8 cellular contexts compared by ENCODE assay signal in the genomic region with DNA sequence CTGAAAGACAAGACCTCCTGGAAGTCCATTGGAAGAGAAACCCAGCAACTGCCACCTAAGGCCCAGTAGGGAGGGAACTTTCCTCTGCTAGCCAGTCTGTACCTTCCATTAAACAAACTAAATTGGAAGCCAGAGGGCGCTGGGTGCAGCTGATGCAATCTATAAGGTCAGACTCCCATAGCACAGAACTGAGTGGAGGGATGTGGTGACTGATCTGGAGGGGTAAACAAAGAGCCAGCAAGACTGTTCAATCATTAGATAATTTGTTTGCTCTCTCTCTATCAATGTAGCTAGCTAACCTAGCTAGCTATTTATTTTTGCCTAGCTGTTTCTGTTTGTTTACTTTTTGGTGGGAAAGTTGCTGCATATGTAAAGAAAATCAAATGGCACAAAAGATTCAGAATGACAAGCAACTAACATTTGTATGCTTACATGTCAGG.
A peak's percentile ranks its signal among the peaks of the same experiment; 100 is the strongest.
DNase-seq lines count a peak whose midpoint lies in the region; ATAC-seq, FAIRE-seq and TF ChIP-seq lines count a peak whose summit lies in the region.

No MANE protein-coding gene starts in this region.

- 0% methylated on average over 1 of the region's 1 CpG for WGBS in K562 (ENCODE audit: insufficient coverage, low coverage, missing lambda C conversion rate)
- WGBS in liver: 8% methylated on average over 1 of the region's 1 CpG
- WGBS in sigmoid colon, 2 donors: 8 to 18% methylated on average over 1 of the region's 1 CpG

- H3K4me1 ChIP-seq in K562 (replicated peaks in 1 of 2; ENCODE audit: control insufficient read depth in 2 of 2, insufficient read depth in 2 of 2, low read length in 2 of 2) (peaks cover 0 to 3% of the 10 kb centered on the region in 2 experiments; a peak in 1 of 5 replicates), liver (ENCODE audit: control insufficient read depth in 4 of 4, insufficient read depth in 4 of 4, low read length in 3 of 4) (peaks cover 0 to 21% (median 17%) of the 10 kb centered on the region in 4 donors), sigmoid colon (peaks cover 0 to 5% (median 0%) of the 10 kb centered on the region in 4 donors)

- FAIRE-seq in K562 (lab: Jason Lieb, UNC): peak; percentile 85

- TF ChIP-seq CTCF in K562 (IDR thresholded peaks at IDR 0.05 in 2 of 3, conservative IDR thresholded peaks at IDR 0.05 in 1 of 3; ENCODE audit: insufficient read depth in 2 of 3, low read depth in 1 of 3, low read length in 3 of 3): peak; percentile 63 to 74 (median 70)
- TF ChIP-seq CTCF in liver (IDR thresholded peaks at IDR 0.05; ENCODE audit: low read depth, low read length, missing input control): peak; percentile 42
- no peak for TF ChIP-seq CTCF in sigmoid colon (IDR thresholded peaks at IDR 0.05)

- ATAC-seq in Right ventricle myocardium superior (ENCODE audit: poor library complexity) (peak; percentile 46), HG03439 (IDR thresholded peaks at IDR 0.05; ENCODE audit: unreplicated experiment) (peak; percentile 53), K562 (peak; percentile 100), HG03175 (IDR thresholded peaks at IDR 0.05; ENCODE audit: unreplicated experiment) (no peak)

- peak; percentile 46 to 68 for TF ChIP-seq RAD21 in K562 (CRISPR knock-in tag; conservative IDR thresholded peaks at IDR 0.05 in 1 of 2, IDR thresholded peaks at IDR 0.05 in 1 of 2)
- TF ChIP-seq RAD21 in liver (IDR thresholded peaks at IDR 0.05): peak; percentile 70 to 75

- H3K36me3 ChIP-seq in K562 (ENCODE audit: control insufficient read depth, insufficient read depth, low read length): no peaks in the 10 kb centered on the region
- no peaks in the 10 kb centered on the region for H3K36me3 ChIP-seq in liver (ENCODE audit: control insufficient read depth in 4 of 4, insufficient read depth in 3 of 4, low read depth in 1 of 4, low read length in 3 of 4)
- H3K36me3 ChIP-seq in sigmoid colon: no peaks in the 10 kb centered on the region

- no TSS peak for BruUV-seq in K562 (replicated peaks; lab: Mats Ljungman, UMichigan)

- H3K9me1 ChIP-seq in K562 (ENCODE audit: control insufficient read depth, insufficient read depth, low read length): no peaks in the 10 kb centered on the region

- H3K27me3 ChIP-seq in K562 (ENCODE audit: control insufficient read depth in 2 of 2, insufficient read depth in 2 of 2, low read length in 2 of 2) (no peaks in the 10 kb centered on the region), liver (ENCODE audit: control insufficient read depth in 4 of 4, insufficient read depth in 4 of 4, low read length in 3 of 4) (no peaks in the 10 kb centered on the region), sigmoid colon (no peaks in the 10 kb centered on the region)

- intact Hi-C loops in Right ventricle myocardium superior (cut with DNase I) (loop anchor here (10.0 kb wide), 1 partner anchor 968 kb away; no protein-coding TSS in a partner anchor), cardiac septum (cut with DNase I) (loop anchor here (10.0 kb wide), 1 partner anchor 1018 kb away; no protein-coding TSS in a partner anchor), K562 (cut with micrococcal nuclease) (loop anchor here (10.0 kb wide), 1 partner anchor 1158 kb away; no protein-coding TSS in a partner anchor), sigmoid colon (cut with DNase I) (loop anchor here (2.0 to 10.0 kb wide), 2 partner anchors 228 to 972 kb away; no protein-coding TSS in a partner anchor)

- TF ChIP-seq EP300 in K562 (IDR thresholded peaks at IDR 0.05; ENCODE audit: low read length): no peak
- TF ChIP-seq EP300 in sigmoid colon (IDR thresholded peaks at IDR 0.05): no peak

- POLR2A ChIA-PET in K562 (lab: Yijun Ruan, JAX): no interaction called here

- H2AFZ ChIP-seq in K562 (ENCODE audit: low read depth, low read length): no peak overlapping the region

- no peak for TF ChIP-seq POLR2A in K562 (conservative IDR thresholded peaks at IDR 0.05)
- TF ChIP-seq POLR2A in sigmoid colon (IDR thresholded peaks at IDR 0.05): no peak

- in situ Hi-C loops in K562 (cut with MboI): loop anchor here (10.0 kb wide), 1 partner anchor 988 kb away; no protein-coding TSS in a partner anchor

- H3K9me3 ChIP-seq in K562 (replicated peaks; ENCODE audit: control insufficient read depth, insufficient read depth, low read depth, low read length) (no peaks in the 10 kb centered on the region), liver (ENCODE audit: control insufficient read depth in 4 of 4, low read length in 3 of 4) (no peaks in the 10 kb centered on the region), sigmoid colon (no peaks in the 10 kb centered on the region)

- H3K4me2 ChIP-seq in K562 (ENCODE audit: insufficient read depth, low read length): no peak overlapping the region

- CTCF ChIA-PET in K562 (lab: Yijun Ruan, JAX; ENCODE audit: low intra/inter-chr PET ratio): interaction anchor here (1.7 to 2.7 kb wide), 2 partner anchors 972 to 1020 kb away, joined by 8 to 9 read pairs; no protein-coding TSS in a partner anchor

- H4K20me1 ChIP-seq in K562 (replicated peaks; ENCODE audit: control insufficient read depth, insufficient read depth, low read length): no peaks in the 10 kb centered on the region

- H3K9ac ChIP-seq in K562 (ENCODE audit: insufficient read depth in 1 of 2, low read depth in 2 of 2, low read length in 2 of 2): no peak overlapping the region
- H3K9ac ChIP-seq in liver (ENCODE audit: low read depth in 1 of 2, low read length in 2 of 2): no peak overlapping the region

- DNase-seq in Right ventricle myocardium superior (no peak), cardiac septum (ENCODE audit: low spot score) (no peak), RPMI8226 (peak; percentile 24), K562 (ENCODE audit: extremely low read depth in 1 of 4, low spot score in 3 of 4) (peak; percentile 11 to 46 (median 30)), sigmoid colon (no peak)

- no peak overlapping the region for H3K4me3 ChIP-seq in K562
- no peak overlapping the region for H3K4me3 ChIP-seq in liver (ENCODE audit: low read depth in 1 of 3, low read length in 3 of 3)
- no peak overlapping the region for H3K4me3 ChIP-seq in sigmoid colon

- H3K79me2 ChIP-seq in K562 (ENCODE audit: control insufficient read depth, insufficient read depth, low read length): no peaks in the 10 kb centered on the region

- H3K27ac ChIP-seq in K562 (ENCODE audit: extremely low read depth, low read depth, low read length) (no peak overlapping the region), liver (ENCODE audit: low read depth in 1 of 2, low read length in 2 of 2) (no peak overlapping the region), sigmoid colon (no peak overlapping the region)

TF ChIP-seq in K562, 482 proteins besides CTCF, POLR2A, EP300 and RAD21 (continues in another document):
- TF ChIP-seq, protein P1, sequence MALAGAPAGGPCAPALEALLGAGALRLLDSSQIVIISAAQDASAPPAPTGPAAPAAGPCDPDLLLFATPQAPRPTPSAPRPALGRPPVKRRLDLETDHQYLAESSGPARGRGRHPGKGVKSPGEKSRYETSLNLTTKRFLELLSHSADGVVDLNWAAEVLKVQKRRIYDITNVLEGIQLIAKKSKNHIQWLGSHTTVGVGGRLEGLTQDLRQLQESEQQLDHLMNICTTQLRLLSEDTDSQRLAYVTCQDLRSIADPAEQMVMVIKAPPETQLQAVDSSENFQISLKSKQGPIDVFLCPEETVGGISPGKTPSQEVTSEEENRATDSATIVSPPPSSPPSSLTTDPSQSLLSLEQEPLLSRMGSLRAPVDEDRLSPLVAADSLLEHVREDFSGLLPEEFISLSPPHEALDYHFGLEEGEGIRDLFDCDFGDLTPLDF (CRISPR knock-in tag; IDR thresholded peaks at IDR 0.05): no peak
- 0 out of 2 replicates have a peak, but pooled peaks have one; percentile 51 for TF ChIP-seq ZC3H11A (IDR thresholded peaks at IDR 0.05; ENCODE audit: low read depth, low read length)
- no peak for TF ChIP-seq RBM22 (IDR thresholded peaks at IDR 0.05; ENCODE audit: low read depth, low read length, poor library complexity, severe bottlenecking)

TF ChIP-seq in liver, 16 proteins besides CTCF, POLR2A, EP300 and RAD21 (continues in another document):
- TF ChIP-seq EGR1 (IDR thresholded peaks at IDR 0.05; ENCODE audit: low read depth in 2 of 2) (no peak), HNF4A (conservative IDR thresholded peaks at IDR 0.05) (peak; percentile 65 to 79), GABPA (IDR thresholded peaks at IDR 0.05 in 1 of 2, conservative IDR thresholded peaks at IDR 0.05 in 1 of 2) (no peak), HNF4G (IDR thresholded peaks at IDR 0.05) (peak; percentile 13), FOXA1 (IDR thresholded peaks at IDR 0.05) (peak; percentile 73), SP1 (IDR thresholded peaks at IDR 0.05) (peak; percentile 85), YY1 (IDR thresholded peaks at IDR 0.05) (peak; percentile 79), RXRA (IDR thresholded peaks at IDR 0.05) (peak; percentile 72 to 74)
- TF ChIP-seq, protein P2, sequence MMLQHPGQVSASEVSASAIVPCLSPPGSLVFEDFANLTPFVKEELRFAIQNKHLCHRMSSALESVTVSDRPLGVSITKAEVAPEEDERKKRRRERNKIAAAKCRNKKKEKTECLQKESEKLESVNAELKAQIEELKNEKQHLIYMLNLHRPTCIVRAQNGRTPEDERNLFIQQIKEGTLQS (IDR thresholded peaks at IDR 0.05): peak; percentile 94
- TF ChIP-seq, protein P3, sequence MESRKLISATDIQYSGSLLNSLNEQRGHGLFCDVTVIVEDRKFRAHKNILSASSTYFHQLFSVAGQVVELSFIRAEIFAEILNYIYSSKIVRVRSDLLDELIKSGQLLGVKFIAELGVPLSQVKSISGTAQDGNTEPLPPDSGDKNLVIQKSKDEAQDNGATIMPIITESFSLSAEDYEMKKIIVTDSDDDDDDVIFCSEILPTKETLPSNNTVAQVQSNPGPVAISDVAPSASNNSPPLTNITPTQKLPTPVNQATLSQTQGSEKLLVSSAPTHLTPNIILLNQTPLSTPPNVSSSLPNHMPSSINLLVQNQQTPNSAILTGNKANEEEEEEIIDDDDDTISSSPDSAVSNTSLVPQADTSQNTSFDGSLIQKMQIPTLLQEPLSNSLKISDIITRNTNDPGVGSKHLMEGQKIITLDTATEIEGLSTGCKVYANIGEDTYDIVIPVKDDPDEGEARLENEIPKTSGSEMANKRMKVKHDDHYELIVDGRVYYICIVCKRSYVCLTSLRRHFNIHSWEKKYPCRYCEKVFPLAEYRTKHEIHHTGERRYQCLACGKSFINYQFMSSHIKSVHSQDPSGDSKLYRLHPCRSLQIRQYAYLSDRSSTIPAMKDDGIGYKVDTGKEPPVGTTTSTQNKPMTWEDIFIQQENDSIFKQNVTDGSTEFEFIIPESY (IDR thresholded peaks at IDR 0.05): peak; percentile 30
- TF ChIP-seq, protein P4, sequence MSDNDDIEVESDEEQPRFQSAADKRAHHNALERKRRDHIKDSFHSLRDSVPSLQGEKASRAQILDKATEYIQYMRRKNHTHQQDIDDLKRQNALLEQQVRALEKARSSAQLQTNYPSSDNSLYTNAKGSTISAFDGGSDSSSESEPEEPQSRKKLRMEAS (IDR thresholded peaks at IDR 0.05): peak; percentile 14

Comparison
In these comparisons a context has a peak if more than half of its experiments do, and no peak if none do; other contexts are left out.
1. DNase-seq: peak in RPMI8226 (single experiment) and K562 (4 of 4); none in Right ventricle myocardium superior (single experiment), cardiac septum (single experiment) and sigmoid colon (single experiment).
2. CTCF ChIP-seq: peak in K562 (3 of 3) and liver (single experiment); none in sigmoid colon (0 of 4).